Comparison of ENCODE assay signal across 14 cellular contexts in genomic region chr15:83164409-83165404, GRCh38. TPM values are rescaled to one million over a fixed set of nuclear protein-coding genes. Genes with fewer than 3 reads are reported as not detected.
A peak's percentile ranks its signal among the peaks of the same experiment; 100 is the strongest.
DNase-seq lines count a peak whose midpoint lies in the region; ATAC-seq, FAIRE-seq and TF ChIP-seq lines count a peak whose summit lies in the region.
"Had no signal": no experiment of that assay in that cellular context is flagged by ENCODE, and none has a peak within 500 bp of the region (broad histone marks: within the 10 kb centered on the region; RNA-seq: fewer than 3 reads in every experiment).

No MANE protein-coding gene starts in this region.

- no peak for TF ChIP-seq POLR2A in H54 (IDR thresholded peaks at IDR 0.05; ENCODE audit: low read depth, low read length)

- peak overlapping the region; percentile 66 for H3K4me3 Mint-ChIP-seq in activated T-helper 1 cell treated with anti-CD3 and anti-CD28 coated beads, Interleukin-12 subunit alpha, Interleukin-12 subunit beta, Interleukin-2, Interleukin-4 antibody, amounts not matched to agents 30 ng/mL and 10 ng/mL and 1 ng/mL, durations not matched to agents 14 hours and 24 hours and 36 hours
- H3K4me3 Mint-ChIP-seq: neural progenitor cell had no signal

- ATAC-seq in GM21619 (IDR thresholded peaks at IDR 0.05; ENCODE audit: unreplicated experiment) = no peak
- ATAC-seq in activated CD4-positive, CD25-positive, alpha-beta regulatory T cell treated with anti-CD3 and anti-CD28 coated beads, Interleukin-2, amount 50 U/mL, for 24 hours = no peak

- DNase-seq in A673 (ENCODE audit: low spot score) = peak; percentile 13
- DNase-seq in H54 (ENCODE audit: insufficient read length, low spot score) = peak; percentile 4
- peak; percentile 48 for DNase-seq in activated T-helper 1 cell treated with anti-CD3 and anti-CD28 coated beads, Interleukin-12 subunit alpha, Interleukin-12 subunit beta, Interleukin-2, Interleukin-4 antibody, amounts not matched to agents 30 ng/mL and 10 ng/mL and 1 ng/mL, durations not matched to agents 14 hours and 24 hours and 36 hours (ENCODE audit: low spot score)
- DNase-seq in fibroblast of peridontal ligament (ENCODE audit: extremely low read depth) = peak; percentile 44
- DNase-seq in effector CD4-positive, alpha-beta T cell = no peak
- no peak for DNase-seq in NCI-H1417 (lab: John Stamatoyannopoulos, UW)
- DNase-seq: C1 segment of cervical spinal cord; NCI-H1417 treated with DMSO at 0.1 percent for 48 hours; stimulated activated CD4-positive, alpha-beta T cell treated with anti-CD3 and anti-CD28 coated beads, Interleukin-12 subunit alpha, Interleukin-12 subunit beta, amount 100 ng/mL, for 4 hours; T1000 had no signal

- no peak for TF ChIP-seq CTCF in A673 (conservative IDR thresholded peaks at IDR 0.05; ENCODE audit: low read depth, low read length)

- no peaks in the 10 kb centered on the region for H3K4me1 ChIP-seq in A673 (ENCODE audit: insufficient read depth, low read length, poor library complexity, severe bottlenecking)
- H3K4me1 ChIP-seq: neural progenitor cell had no signal

- peaks cover 36% of the 10 kb centered on the region for H3K36me3 Mint-ChIP-seq in activated T-helper 1 cell treated with anti-CD3 and anti-CD28 coated beads, Interleukin-12 subunit alpha, Interleukin-12 subunit beta, Interleukin-2, Interleukin-4 antibody, amounts not matched to agents 30 ng/mL and 10 ng/mL and 1 ng/mL, durations not matched to agents 14 hours and 24 hours and 36 hours (ENCODE audit: low read depth)

- H3K9me3 Mint-ChIP-seq in activated T-helper 1 cell treated with anti-CD3 and anti-CD28 coated beads, Interleukin-12 subunit alpha, Interleukin-12 subunit beta, Interleukin-2, Interleukin-4 antibody, amounts not matched to agents 30 ng/mL and 10 ng/mL and 1 ng/mL, durations not matched to agents 14 hours and 24 hours and 36 hours = peaks cover 36% of the 10 kb centered on the region

- H3K27me3 Mint-ChIP-seq in activated T-helper 1 cell treated with anti-CD3 and anti-CD28 coated beads, Interleukin-12 subunit alpha, Interleukin-12 subunit beta, Interleukin-2, Interleukin-4 antibody, amounts not matched to agents 30 ng/mL and 10 ng/mL and 1 ng/mL, durations not matched to agents 14 hours and 24 hours and 36 hours (ENCODE audit: insufficient read depth) = peaks cover 1% of the 10 kb centered on the region

- no TSS peak for BruUV-seq in A673 (replicated peaks; lab: Mats Ljungman, UMichigan)

- H3K4me1 Mint-ChIP-seq in activated T-helper 1 cell treated with anti-CD3 and anti-CD28 coated beads, Interleukin-12 subunit alpha, Interleukin-12 subunit beta, Interleukin-2, Interleukin-4 antibody, amounts not matched to agents 30 ng/mL and 10 ng/mL and 1 ng/mL, durations not matched to agents 14 hours and 24 hours and 36 hours (ENCODE audit: low read depth) = peaks cover 65% of the 10 kb centered on the region
- H3K4me1 Mint-ChIP-seq: neural progenitor cell had no signal

- H3K27me3 ChIP-seq in A673 (replicated peaks; ENCODE audit: insufficient read depth, low read depth, low read length, poor library complexity) = no peaks in the 10 kb centered on the region
- H3K27me3 ChIP-seq: neural progenitor cell had no signal

- no peaks in the 10 kb centered on the region for H3K36me3 ChIP-seq in A673 (ENCODE audit: insufficient read depth, low read length, poor library complexity, severe bottlenecking)

- POLR2A ChIA-PET in A673 (lab: Charles Lee; ENCODE audit: low non-redundant PET) = no interaction called here

- FAIRE-seq in H54 (lab: Jason Lieb, UNC) = peak; percentile 50

- peaks cover 17% of the 10 kb centered on the region for H3K9me3 ChIP-seq in A673 (ENCODE audit: low read depth, low read length, poor library complexity, severe bottlenecking)

- no peak overlapping the region for H3K27ac ChIP-seq in A673 (ENCODE audit: low read depth, low read length, poor library complexity, severe bottlenecking)
- H3K27ac ChIP-seq: HL-60, neural progenitor cell had no signal

- intact Hi-C loops in A673 (cut with micrococcal nuclease; ENCODE audit: unreplicated experiment) = no loop called here
- intact Hi-C loops in activated T-helper 1 cell treated with anti-CD3 and anti-CD28 coated beads, Interleukin-12 subunit alpha, Interleukin-12 subunit beta, Interleukin-2, Interleukin-4 antibody, amounts not matched to agents 30 ng/mL and 10 ng/mL and 1 ng/mL, durations not matched to agents 14 hours and 24 hours and 36 hours (cut with micrococcal nuclease) = loop anchor here (1.0 to 2.0 kb wide), 3 partner anchors 35 to 154 kb away; partner anchors contain the start of gene C15orf40

- H3K4me3 ChIP-seq in A673 (ENCODE audit: low read depth, low read length, poor library complexity, severe bottlenecking) = no peak overlapping the region
- H3K4me3 ChIP-seq: neural progenitor cell had no signal

- H3K27ac Mint-ChIP-seq in activated T-helper 1 cell treated with anti-CD3 and anti-CD28 coated beads, Interleukin-12 subunit alpha, Interleukin-12 subunit beta, Interleukin-2, Interleukin-4 antibody, amounts not matched to agents 30 ng/mL and 10 ng/mL and 1 ng/mL, durations not matched to agents 14 hours and 24 hours and 36 hours = peak overlapping the region; percentile 87
- H3K27ac Mint-ChIP-seq: neural progenitor cell had no signal

- CTCF ChIA-PET in A673 (lab: Charles Lee) = no interaction called here

RNA-seq across cellular contexts. Expression of gene HDGFL3, which starts 42.9 kb away (rescaled TPM):
- total RNA-seq in A673 (2021) = 103 TPM in 2 replicates
- 54.7 and 57.5 TPM in 2 replicates for total RNA-seq in activated T-helper 1 cell treated with anti-CD3 and anti-CD28 coated beads, Interleukin-12 subunit alpha, Interleukin-12 subunit beta, Interleukin-2, Interleukin-4 antibody, amounts not matched to agents 30 ng/mL and 10 ng/mL and 1 ng/mL, durations not matched to agents 14 hours and 24 hours and 36 hours

RNA-seq across cellular contexts. Expression of gene TM6SF1, which starts 57.3 kb away (rescaled TPM):
- total RNA-seq in A673 (2021) = 1.8 and 2.4 TPM in 2 replicates
- 4.5 and 5.2 TPM in 2 replicates for total RNA-seq in activated T-helper 1 cell treated with anti-CD3 and anti-CD28 coated beads, Interleukin-12 subunit alpha, Interleukin-12 subunit beta, Interleukin-2, Interleukin-4 antibody, amounts not matched to agents 30 ng/mL and 10 ng/mL and 1 ng/mL, durations not matched to agents 14 hours and 24 hours and 36 hours

Comparison
In these comparisons a context has a peak if more than half of its experiments do, and no peak if none do; other contexts are left out.
1. DNase-seq: peak in A673 (single experiment), H54 (single experiment), activated T-helper 1 cell treated with anti-CD3 and anti-CD28 coated beads, Interleukin-12 subunit alpha, Interleukin-12 subunit beta, Interleukin-2, Interleukin-4 antibody, amounts not matched to agents 30 ng/mL and 10 ng/mL and 1 ng/mL, durations not matched to agents 14 hours and 24 hours and 36 hours (single experiment) and fibroblast of peridontal ligament (single experiment); none in effector CD4-positive, alpha-beta T cell (single experiment) and NCI-H1417 (0 of 3).